13 cellular contexts compared by ENCODE assay signal in the genomic region with DNA sequence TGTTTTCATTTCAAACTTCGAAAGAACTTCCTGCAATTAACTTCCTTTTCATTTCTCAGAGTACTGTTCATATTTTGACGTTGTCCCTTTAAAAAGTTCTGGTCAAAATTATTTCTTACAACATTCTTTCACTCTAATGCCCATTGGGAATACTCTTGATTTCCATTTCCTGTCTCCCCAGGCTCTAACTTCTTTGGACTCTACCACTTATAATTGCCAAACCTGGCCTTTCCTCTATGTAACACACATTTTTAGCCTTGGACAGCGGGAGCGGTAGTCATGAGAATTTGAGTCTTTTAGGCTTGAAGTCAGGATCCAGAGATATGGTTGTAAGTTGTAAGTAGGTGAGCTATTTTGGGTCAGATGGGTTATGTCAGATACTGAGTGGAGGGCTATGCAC.
"Had no signal": no experiment of that assay in that cellular context is flagged by ENCODE, and none has a peak within 500 bp of the region (broad histone marks: within the 10 kb centered on the region; RNA-seq: fewer than 3 reads in every experiment).

No MANE protein-coding gene starts in this region.

- H3K9me3 ChIP-seq: adrenal gland, colonic mucosa, vagina had no signal

- H3K27me3 ChIP-seq: adrenal gland, cardiac muscle cell, colonic mucosa, vagina had no signal

- ATAC-seq: stimulated activated naive CD8-positive, alpha-beta T cell treated with anti-CD3 and anti-CD28 coated beads, Interleukin-15, Interleukin-2, amounts not matched to agents 100 U/mL and 50 U/mL, for 24 hours had no signal

- H3K4me3 ChIP-seq: adrenal gland, cardiac muscle cell, colonic mucosa, skin epidermis, vagina had no signal

- H3K36me3 ChIP-seq: adrenal gland, cardiac muscle cell, colonic mucosa, vagina had no signal

- H3K27ac ChIP-seq: adrenal gland, cardiac muscle cell, colonic mucosa, skin epidermis, vagina had no signal

- DNase-seq: activated CD4-positive, alpha-beta T cell treated with anti-CD3 and anti-CD28 coated beads, Interleukin-2, amount 50 U/mL, for 4 hours; activated gamma-delta T cell; adrenal gland; colonic mucosa; hippocampal formation; midbrain; nucleus accumbens; posterior cingulate gyrus; stimulated activated naive CD8-positive, alpha-beta T cell treated with anti-CD3 and anti-CD28 coated beads, Interleukin-15, Interleukin-2, amounts not matched to agents 100 U/mL and 50 U/mL, for 24 hours; trophoblast cell had no signal

- H3K4me1 ChIP-seq: adrenal gland, colonic mucosa, vagina had no signal
